ENCODE assay signal across 8 cellular contexts in the genomic region with DNA sequence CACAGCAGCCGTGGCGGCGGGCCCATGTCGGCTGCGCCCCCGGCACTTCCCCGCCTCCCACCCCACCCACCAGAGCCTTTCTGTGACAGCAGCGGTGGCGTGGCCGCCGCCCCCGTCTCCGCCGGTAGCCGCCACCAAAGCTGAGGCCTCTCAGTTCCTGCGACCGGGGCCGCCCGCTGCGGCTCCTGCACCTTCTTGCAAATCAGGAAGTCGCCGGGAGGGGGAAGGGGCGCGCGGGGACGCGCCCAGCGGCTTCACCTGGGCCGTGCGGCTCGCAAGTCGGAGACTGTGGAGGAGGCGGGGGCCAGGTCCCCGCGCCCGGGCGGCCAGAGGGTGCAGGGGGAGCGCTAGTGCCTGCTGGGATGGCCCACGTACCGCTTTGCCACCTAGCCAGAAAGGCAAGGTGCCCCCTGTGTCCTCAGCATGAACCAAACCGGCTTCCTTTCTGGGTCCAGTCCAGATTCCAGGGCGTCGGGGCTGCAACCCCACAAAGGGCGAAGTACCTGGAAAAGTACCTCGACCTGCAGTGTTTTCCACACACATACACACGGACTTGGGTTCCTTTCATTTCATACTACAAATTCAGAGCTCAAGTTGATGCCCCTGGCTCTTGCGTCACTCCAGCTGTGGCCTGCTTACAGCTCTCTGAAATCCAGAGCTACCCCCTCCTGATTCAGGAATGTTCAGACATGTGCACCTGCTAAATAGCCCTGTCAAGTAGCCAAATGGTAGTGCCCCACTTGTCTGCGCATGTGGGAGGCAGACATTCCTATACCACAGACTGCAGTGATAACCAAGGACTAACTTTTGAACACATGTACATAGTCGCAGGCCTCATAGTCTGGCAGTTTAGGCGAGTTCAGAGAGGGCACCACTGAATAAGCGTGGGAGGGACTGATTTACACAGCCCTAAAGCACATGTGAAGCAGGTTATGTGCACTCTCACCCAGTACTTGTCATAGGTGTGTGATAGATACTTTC. TPM values are rescaled to one million over a fixed set of nuclear protein-coding genes. Genes with fewer than 3 reads are reported as not detected.
DNase-seq lines count a peak whose midpoint lies in the region; ATAC-seq, FAIRE-seq and TF ChIP-seq lines count a peak whose summit lies in the region.

A gene with protein sequence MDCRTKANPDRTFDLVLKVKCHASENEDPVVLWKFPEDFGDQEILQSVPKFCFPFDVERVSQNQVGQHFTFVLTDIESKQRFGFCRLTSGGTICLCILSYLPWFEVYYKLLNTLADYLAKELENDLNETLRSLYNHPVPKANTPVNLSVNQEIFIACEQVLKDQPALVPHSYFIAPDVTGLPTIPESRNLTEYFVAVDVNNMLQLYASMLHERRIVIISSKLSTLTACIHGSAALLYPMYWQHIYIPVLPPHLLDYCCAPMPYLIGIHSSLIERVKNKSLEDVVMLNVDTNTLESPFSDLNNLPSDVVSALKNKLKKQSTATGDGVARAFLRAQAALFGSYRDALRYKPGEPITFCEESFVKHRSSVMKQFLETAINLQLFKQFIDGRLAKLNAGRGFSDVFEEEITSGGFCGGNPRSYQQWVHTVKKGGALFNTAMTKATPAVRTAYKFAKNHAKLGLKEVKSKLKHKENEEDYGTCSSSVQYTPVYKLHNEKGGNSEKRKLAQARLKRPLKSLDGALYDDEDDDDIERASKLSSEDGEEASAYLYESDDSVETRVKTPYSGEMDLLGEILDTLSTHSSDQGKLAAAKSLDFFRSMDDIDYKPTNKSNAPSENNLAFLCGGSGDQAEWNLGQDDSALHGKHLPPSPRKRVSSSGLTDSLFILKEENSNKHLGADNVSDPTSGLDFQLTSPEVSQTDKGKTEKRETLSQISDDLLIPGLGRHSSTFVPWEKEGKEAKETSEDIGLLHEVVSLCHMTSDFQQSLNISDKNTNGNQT (minus strand): TSS at position 199 of the 981 bp plus-strand sequence. CDS start 325 bp downstream, outside the sequence.

- TF ChIP-seq RAD21 in HepG2 (CRISPR knock-in tag; IDR thresholded peaks at IDR 0.05), result no peak; the same call in 1 of the 2 replicates

- TF ChIP-seq POLR2A in HepG2 (IDR thresholded peaks at IDR 0.05; ENCODE audit: insufficient read depth in 1 of 2, low read depth in 2 of 2, low read length in 2 of 2), result peak; percentile 40 to 57; a peak in 2 of 4 replicates

- H3K4me3 Mint-ChIP-seq in chondrocyte (ENCODE audit: unreplicated experiment), result peak within 1 kb of the TSS; percentile 74

- no peaks in the 10 kb centered on the region for H3K36me3 Mint-ChIP-seq in chondrocyte (ENCODE audit: low read depth)

- peak; percentile 39 for TF ChIP-seq CTCF in chondrocyte (IDR thresholded peaks at IDR 0.05)
- TF ChIP-seq CTCF in HepG2 (CRISPR knock-in tag; IDR thresholded peaks at IDR 0.05), result peak; percentile 40; the same call in 1 of the 2 replicates

- POLR2A ChIA-PET in HepG2 (lab: Yijun Ruan, JAX), result interaction anchor here (1.1 kb wide), 1 partner anchor 127 kb away, joined by 4 read pairs; a partner anchor contains a TSS

- no TSS peak for BruUV-seq in HepG2 (replicated peaks; lab: Mats Ljungman, UMichigan)

- no peaks in the 10 kb centered on the region for H3K9me3 ChIP-seq in HepG2 (ENCODE audit: low read length)

- in situ Hi-C loops in HepG2 (cut with HindIII; ENCODE audit: extremely low pct_ligation_motif_present, low pct_unique_long_range_greater_than_20kb), result loop anchor here (10.0 kb wide), 1 partner anchor 139 kb away; a partner anchor contains a TSS

- no peaks in the 10 kb centered on the region for H3K79me2 ChIP-seq in HepG2 (ENCODE audit: insufficient read depth, low read length)

- peak within 1 kb of the TSS; percentile 97 for H2AFZ ChIP-seq in HepG2 (ENCODE audit: low read length)

- no peaks in the 10 kb centered on the region for H3K36me3 ChIP-seq in HepG2 (replicated peaks in 1 of 2; ENCODE audit: control insufficient read depth in 1 of 2, insufficient read depth in 2 of 2, low read length in 2 of 2)

- peak within 1 kb of the TSS; percentile 83 for H3K9ac ChIP-seq in HepG2 (ENCODE audit: insufficient read depth, low read depth, low read length)

- H3K9me3 Mint-ChIP-seq in chondrocyte (ENCODE audit: low read depth), result peaks cover 3% of the 10 kb centered on the region

- DNase-seq in NCI-H1436 (lab: John Stamatoyannopoulos, UW) (peak; percentile 82), NCI-H1436 treated with DMSO at 0.1 percent for 48 hours (lab: John Stamatoyannopoulos, UW) (no peak), NCI-H2227 (lab: John Stamatoyannopoulos, UW; ENCODE audit: unreplicated experiment) (peak; percentile 70), chondrocyte (ENCODE audit: low spot score) (peak; percentile 89), HepG2 (ENCODE audit: low spot score) (peak; percentile 52)
- peak; percentile 56 to 64 for DNase-seq in activated CD4-positive, alpha-beta T cell treated with anti-CD3 and anti-CD28 coated beads for 24 hours (ENCODE audit: low read depth in 2 of 2)
- peak; percentile 77 for DNase-seq in stimulated activated CD4-positive, alpha-beta T cell treated with anti-CD3 and anti-CD28 coated beads, Interleukin-4, amount 100 ng/mL, for 24 hours

- 1% methylated on average over 15 of the region's 51 CpGs for WGBS in HepG2 (ENCODE audit: low lambda C conversion rate)

- CTCF ChIA-PET in HepG2 (lab: Yijun Ruan, JAX; ENCODE audit: low intra/inter-chr PET ratio, low total read pairs), result interaction anchor here (1.3 kb wide), 1 partner anchor 141 kb away, joined by 3 read pairs; no protein-coding TSS in a partner anchor

- peak within 1 kb of the TSS; percentile 72 for H3K27ac ChIP-seq in HepG2 (ENCODE audit: extremely low read length, insufficient read depth, low read length)

- no peaks in the 10 kb centered on the region for H3K27me3 Mint-ChIP-seq in chondrocyte (ENCODE audit: low read depth)

- H4K20me1 ChIP-seq in HepG2 (ENCODE audit: insufficient read depth, low read length), result no peaks in the 10 kb centered on the region

- peak within 1 kb of the TSS; percentile 74 for H3K27ac Mint-ChIP-seq in chondrocyte (ENCODE audit: unreplicated experiment)

- H3K4me3 ChIP-seq in HepG2 (replicated peaks in 1 of 3; ENCODE audit: insufficient read depth in 1 of 3, low read depth in 2 of 3, low read length in 3 of 3), result peak within 1 kb of the TSS; percentile 65 to 93 (median 66)

- H3K4me1 Mint-ChIP-seq in chondrocyte (ENCODE audit: low read depth), result peaks cover 41% of the 10 kb centered on the region

- no peaks in the 10 kb centered on the region for H3K27me3 ChIP-seq in HepG2 (ENCODE audit: control insufficient read depth in 1 of 2, insufficient read depth in 2 of 2, low read length in 2 of 2)

- peaks cover 23% of the 10 kb centered on the region for H3K4me1 ChIP-seq in HepG2 (ENCODE audit: insufficient read depth, low read length)

- ATAC-seq in HG02973 (IDR thresholded peaks at IDR 0.05; ENCODE audit: unreplicated experiment) (peak; percentile 62), HepG2 (peak; percentile 92)

- FAIRE-seq in HepG2 (lab: Jason Lieb, UNC), result no peak

- TF ChIP-seq EP300 in HepG2 (IDR thresholded peaks at IDR 0.05; ENCODE audit: low read depth in 2 of 2, low read length in 2 of 2) (no peak), HepG2 (CRISPR knock-in tag; IDR thresholded peaks at IDR 0.05; ENCODE audit: borderline replicate concordance) (no peak)

- peak within 1 kb of the TSS; percentile 99 for H3K4me2 ChIP-seq in HepG2 (ENCODE audit: low read depth, low read length)

- intact Hi-C loops in HepG2 (cut with micrococcal nuclease; ENCODE audit: unreplicated experiment), result loop anchor here (2.0 to 10.0 kb wide), 5 partner anchors 89 to 248 kb away; a partner anchor contains a TSS

RNA-seq across cellular contexts. Expression of the gene that starts here (rescaled TPM):
- total RNA-seq in chondrocyte, result 8.8 to 14.8 TPM (median 10.9 TPM) in 3 replicates
- 5.7 and 7.5 TPM in 2 replicates for total RNA-seq in HepG2 (2016; rRNA removed; fragmentation: Illumina TruSeq; extraction: Trizol)
- total RNA-seq in HepG2 (2016; cell fraction: cytosol; rRNA removed; fragmentation: Illumina TruSeq; extraction: Trizol; ENCODE audit: low read depth), result 8.2 and 9.3 TPM in 2 replicates
- total RNA-seq in HepG2 (2016; cell fraction: insoluble cytoplasmic fraction; rRNA removed; fragmentation: Illumina TruSeq; extraction: Trizol), result 6.2 and 6.5 TPM in 2 replicates
- total RNA-seq in HepG2 (2016; cell fraction: membrane; rRNA removed; fragmentation: Illumina TruSeq; extraction: Trizol), result 4.1 and 4.5 TPM in 2 replicates
- total RNA-seq in HepG2 (2016; cell fraction: nucleus; rRNA removed; fragmentation: Illumina TruSeq; extraction: Trizol), result 18.2 and 22.5 TPM in 2 replicates
- polyA plus RNA-seq in HepG2 (2011; rRNA removed), result 2.1 and 2.6 TPM in 2 replicates
- 0.89 and 1.2 TPM in 2 replicates for polyA plus RNA-seq in HepG2 (2011; cell fraction: cytosol; rRNA removed)
- 2.4 and 3.0 TPM in 2 replicates for polyA plus RNA-seq in HepG2 (2011; cell fraction: nucleus; rRNA removed)
- polyA plus RNA-seq in HepG2 (2012), result 1.9 TPM in 2 replicates
- 0.51 and 0.55 TPM in 2 replicates for polyA plus RNA-seq in HepG2 (2016; cell fraction: cytosol; fragmentation: Illumina TruSeq; extraction: Trizol; ENCODE audit: low read depth)
- 3.2 and 3.4 TPM in 2 replicates for polyA plus RNA-seq in HepG2 (2016; cell fraction: insoluble cytoplasmic fraction; fragmentation: Illumina TruSeq; extraction: Trizol; ENCODE audit: low read depth)
- polyA plus RNA-seq in HepG2 (2016; cell fraction: membrane; fragmentation: Illumina TruSeq; extraction: Trizol; ENCODE audit: low read depth), result 0.77 and 0.92 TPM in 2 replicates
- polyA plus RNA-seq in HepG2 (2016; cell fraction: nucleus; fragmentation: Illumina TruSeq; extraction: Trizol; ENCODE audit: insufficient read depth, low read depth), result 3.9 and 4.6 TPM in 2 replicates
- 10.7 and 15.7 TPM in 2 replicates for polyA minus RNA-seq in HepG2 (2011; rRNA and poly(A)+ RNA removed; ENCODE audit: low replicate concordance)
- 3.7 and 5.0 TPM in 2 replicates for polyA minus RNA-seq in HepG2 (2011; cell fraction: cytosol; rRNA and poly(A)+ RNA removed)
- 39.9 and 40.9 TPM in 2 replicates for polyA minus RNA-seq in HepG2 (2011; cell fraction: nucleus; rRNA and poly(A)+ RNA removed)
